Comparison of ENCODE assay signal across 26 cellular contexts in genomic region chr1:56430141-56430839, GRCh38.
"Had no signal": no experiment of that assay in that cellular context is flagged by ENCODE, and none has a peak within 500 bp of the region (broad histone marks: within the 10 kb centered on the region; RNA-seq: fewer than 3 reads in every experiment).

No MANE protein-coding gene starts in this region.

- H3K27ac ChIP-seq: foreskin keratinocyte, hepatocyte, left ventricle myocardium inferior, lower lobe of right lung, parathyroid adenoma, prostate gland, spleen, stomach, thoracic aorta, upper lobe of left lung, vagina had no signal

- H3K4me3 ChIP-seq: esophagus squamous epithelium, hepatocyte, left ventricle myocardium inferior, lower lobe of right lung, prostate gland, spleen, stomach, thoracic aorta, upper lobe of left lung, vagina had no signal

- H3K4me1 ChIP-seq: foreskin keratinocyte, prostate gland, upper lobe of left lung had no signal

- H3K4me2 ChIP-seq: hepatocyte had no signal

- H3K27ac Mint-ChIP-seq: memory B cell; stimulated activated naive B cell treated with anti-CD40 and anti-IgM and Interleukin-4, amounts not matched to agents 10 μg/mL and 1 μg/mL and 100 μg/mL, for 72 hours had no signal

- H3K36me3 Mint-ChIP-seq: naive B cell had no signal

- H2AFZ ChIP-seq: hepatocyte, parathyroid adenoma had no signal

- H3K9me3 Mint-ChIP-seq: memory B cell, nephron had no signal

- H3K79me2 ChIP-seq: hepatocyte, parathyroid adenoma had no signal

- DNase-seq: cortex of kidney; effector memory CD4-positive, alpha-beta T cell; esophagus squamous epithelium; foreskin keratinocyte; head of caudate nucleus; kidney; left cardiac atrium; left ventricle myocardium inferior; lower lobe of right lung; naive B cell; spleen; stimulated activated CD4-positive, alpha-beta T cell treated with anti-CD3 and anti-CD28 coated beads, Interleukin-15, amount 100 ng/mL, for 24 hours; stimulated activated CD4-positive, alpha-beta T cell treated with anti-CD3 and anti-CD28 coated beads, Interleukin-2, amount 100 ng/mL, for 24 hours; stimulated activated CD4-positive, alpha-beta T cell treated with anti-CD3 and anti-CD28 coated beads, Interleukin-4, amount 100 ng/mL, for 4 hours; stimulated activated naive B cell treated with anti-CD40 and anti-IgM and Interleukin-4, amounts not matched to agents 10 μg/mL and 1 μg/mL and 100 μg/mL, for 72 hours; stomach; substantia nigra; upper lobe of left lung had no signal

- H3K36me3 ChIP-seq: esophagus squamous epithelium, left ventricle myocardium inferior, lower lobe of right lung, prostate gland, spleen, stomach, thoracic aorta, upper lobe of left lung, vagina had no signal

- H3K27me3 ChIP-seq: esophagus squamous epithelium, foreskin keratinocyte, hepatocyte, spleen, stomach, upper lobe of left lung, vagina had no signal

- H3K27me3 Mint-ChIP-seq: memory B cell; naive B cell; stimulated activated naive B cell treated with anti-CD40 and anti-IgM and Interleukin-4, amounts not matched to agents 10 μg/mL and 1 μg/mL and 100 μg/mL, for 72 hours had no signal

- H3K4me3 Mint-ChIP-seq: memory B cell; nephron; stimulated activated naive B cell treated with anti-CD40 and anti-IgM and Interleukin-4, amounts not matched to agents 10 μg/mL and 1 μg/mL and 100 μg/mL, for 72 hours had no signal

- H3K9me3 ChIP-seq: esophagus squamous epithelium, left ventricle myocardium inferior, lower lobe of right lung, prostate gland, spleen, stomach, thoracic aorta, upper lobe of left lung, vagina had no signal

- ATAC-seq: foreskin keratinocyte, lower lobe of right lung, sciatic nerve had no signal

- H3K9ac ChIP-seq: parathyroid adenoma had no signal
